33 cellular contexts compared by ENCODE assay signal in the genomic region with DNA sequence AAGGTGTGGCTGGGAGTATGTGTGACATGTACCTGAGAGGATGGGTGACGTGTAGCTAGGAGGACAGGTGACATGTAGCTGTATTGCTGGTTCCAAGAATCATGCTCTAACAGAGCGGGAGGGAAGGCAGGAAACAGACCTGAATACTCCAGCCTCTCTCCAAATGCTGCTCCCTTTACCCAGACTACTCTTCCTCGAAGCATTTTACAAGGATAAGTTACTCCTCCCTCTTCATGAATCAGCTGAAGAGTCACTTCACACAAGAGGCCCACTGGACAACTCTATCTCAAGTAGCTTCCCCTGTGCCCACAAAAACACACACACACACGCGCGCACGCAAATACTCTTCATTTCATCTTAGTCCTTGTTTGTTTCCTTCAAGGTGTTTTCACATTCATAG. TPM values are rescaled to one million over a fixed set of nuclear protein-coding genes. Genes with fewer than 3 reads are reported as not detected.
DNase-seq lines count a peak whose midpoint lies in the region; ATAC-seq and TF ChIP-seq lines count a peak whose summit lies in the region.
"Had no signal": no experiment of that assay in that cellular context is flagged by ENCODE, and none has a peak within 500 bp of the region (broad histone marks: within the 10 kb centered on the region; RNA-seq: fewer than 3 reads in every experiment).

No MANE protein-coding gene starts in this region.

- no peak overlapping the region for H4K8ac ChIP-seq in IMR-90 (ENCODE audit: low read depth in 2 of 2, low read length in 2 of 2)

- H3K4me1 ChIP-seq in IMR-90 (ENCODE audit: control insufficient read depth, insufficient read depth, low read length) (no peaks in the 10 kb centered on the region), left lung (peaks cover 0 to 12% of the 10 kb centered on the region in 2 donors), gastroesophageal sphincter (no peaks in the 10 kb centered on the region)
- H3K4me1 ChIP-seq: Peyer's patch, testis had no signal

- TF ChIP-seq EP300 in gastroesophageal sphincter (IDR thresholded peaks at IDR 0.05): no peak

- 0 out of 2 replicates have a peak, but pooled peaks cover 4% of the 10 kb centered on the region for H3K9me3 Mint-ChIP-seq in WTC11
- H3K9me3 Mint-ChIP-seq: activated naive CD4-positive, alpha-beta T cell treated with anti-CD3 and anti-CD28 coated beads, Interleukin-2, amount 10 ng/mL, durations not matched to agents 7 days and 5 days; CD8-positive, alpha-beta T cell; immature natural killer cell; mesothelial cell of epicardium had no signal

- POLR2A ChIA-PET in IMR-90 (lab: Charles Lee; ENCODE audit: unreplicated experiment): no interaction called here
- POLR2A ChIA-PET in WTC11 (lab: Charles Lee): no interaction called here

- no peak overlapping the region for H2AK5ac ChIP-seq in IMR-90 (ENCODE audit: low read depth, low read length)

- no peak overlapping the region for H2BK5ac ChIP-seq in IMR-90 (ENCODE audit: low read depth, low read length, poor library complexity, severe bottlenecking)

- H3K14ac ChIP-seq in IMR-90 (replicated peaks; ENCODE audit: low read depth, low read length): no peak overlapping the region

- no peak overlapping the region for H3K9ac ChIP-seq in IMR-90 (ENCODE audit: low read depth, low read length)

- H3K4me3 Mint-ChIP-seq in WTC11: no peak overlapping the region
- H3K4me3 Mint-ChIP-seq: activated naive CD4-positive, alpha-beta T cell treated with anti-CD3 and anti-CD28 coated beads, Interleukin-2, amount 10 ng/mL, durations not matched to agents 7 days and 5 days; B cell; CD8-positive, alpha-beta T cell; immature natural killer cell; mesothelial cell of epicardium; naive thymus-derived CD4-positive, alpha-beta T cell had no signal

- no peak overlapping the region for H2BK15ac ChIP-seq in IMR-90 (ENCODE audit: low read depth, low read length)

- peaks cover 0 to 7% of the 10 kb centered on the region in 2 experiments; a peak in 3 of 4 replicates for H3K79me1 ChIP-seq in IMR-90 (ENCODE audit: low read depth in 1 of 2, low read length in 2 of 2)

- H3K18ac ChIP-seq in IMR-90 (ENCODE audit: low read depth, low read length): no peak overlapping the region

- no peak overlapping the region for H2BK20ac ChIP-seq in IMR-90 (ENCODE audit: low read depth, low read length)

- H3K4me3 ChIP-seq in IMR-90 (ENCODE audit: insufficient read depth, low read depth, low read length) (no peak overlapping the region), left lung (no peak overlapping the region), gastroesophageal sphincter (no peak overlapping the region)
- H3K4me3 ChIP-seq: colonic mucosa, gastrocnemius medialis, K562, Peyer's patch, testis had no signal

- WGBS in IMR-90 (ENCODE audit: extremely low coverage in 2 of 2, insufficient read length in 1 of 2), 2 experiments: no CpG with 5 or more reads among the region's 7 CpGs
- WGBS in gastroesophageal sphincter (ENCODE audit: low coverage in 1 of 2), 2 donors: 93 to 94% methylated on average over 6 to 7 of the region's 7 CpGs

- no peak overlapping the region for H2AFZ ChIP-seq in IMR-90 (replicated peaks; ENCODE audit: low read length, poor library complexity)

- H2AK9ac ChIP-seq in IMR-90 (replicated peaks; ENCODE audit: low read depth, low read length, poor library complexity): no peak overlapping the region

- no TSS peak for BruUV-seq in IMR-90 (replicated peaks; lab: Mats Ljungman, UMichigan)

- H4K91ac ChIP-seq in IMR-90 (ENCODE audit: insufficient read depth, low read depth, low read length): no peak overlapping the region

- peak overlapping the region; percentile 78 for H3K27ac Mint-ChIP-seq in WTC11
- H3K27ac Mint-ChIP-seq: activated naive CD4-positive, alpha-beta T cell treated with anti-CD3 and anti-CD28 coated beads, Interleukin-2, amount 10 ng/mL, durations not matched to agents 7 days and 5 days; B cell; CD8-positive, alpha-beta T cell; immature natural killer cell; mesothelial cell of epicardium; naive thymus-derived CD4-positive, alpha-beta T cell had no signal

- peaks cover 7% of the 10 kb centered on the region for H3K36me3 ChIP-seq in IMR-90 (ENCODE audit: control insufficient read depth, insufficient read depth, low read length)
- H3K36me3 ChIP-seq in left lung: no peaks in the 10 kb centered on the region
- peaks cover 0 to 10% of the 10 kb centered on the region in 2 donors for H3K36me3 ChIP-seq in gastroesophageal sphincter
- H3K36me3 ChIP-seq: colonic mucosa, gastrocnemius medialis, Peyer's patch had no signal

- H4K20me1 ChIP-seq in IMR-90 (ENCODE audit: insufficient read depth, low read length): no peaks in the 10 kb centered on the region

- no peak overlapping the region for H3K27ac ChIP-seq in IMR-90 (ENCODE audit: insufficient read depth, low read length)
- no peak overlapping the region for H3K27ac ChIP-seq in left lung
- H3K27ac ChIP-seq in gastroesophageal sphincter: no peak overlapping the region
- H3K27ac ChIP-seq: colonic mucosa, gastrocnemius medialis, Peyer's patch, testis had no signal

- 0 out of 2 replicates have a peak, but pooled peaks cover 3% of the 10 kb centered on the region for H3K9me1 ChIP-seq in IMR-90 (ENCODE audit: insufficient read depth, low read length)

- no peak overlapping the region for H3K23ac ChIP-seq in IMR-90 (ENCODE audit: low read depth, low read length)

- in situ Hi-C loops in IMR-90 (cut with MboI; ENCODE audit: low sequenced_read_pairs): no loop called here

- H3K4me1 Mint-ChIP-seq in WTC11: peaks cover 54% of the 10 kb centered on the region
- H3K4me1 Mint-ChIP-seq: activated naive CD4-positive, alpha-beta T cell treated with anti-CD3 and anti-CD28 coated beads, Interleukin-2, amount 10 ng/mL, durations not matched to agents 7 days and 5 days; immature natural killer cell had no signal

- CTCF ChIA-PET in IMR-90 (lab: Yijun Ruan, JAX): interaction anchor here (1.4 kb wide), 1 partner anchor 17 kb away, joined by 3 read pairs; no protein-coding TSS in a partner anchor
- CTCF ChIA-PET in WTC11 (lab: Charles Lee): interaction anchor here (1.5 to 1.6 kb wide), 2 partner anchors 205 to 221 kb away, joined by 4 to 6 read pairs; no protein-coding TSS in a partner anchor

- no peak for TF ChIP-seq RAD21 in IMR-90 (IDR thresholded peaks at IDR 0.05; ENCODE audit: low read length)

- H3K56ac ChIP-seq in IMR-90 (ENCODE audit: extremely low read depth, insufficient read depth, low read length): no peak overlapping the region

- intact Hi-C loops in IMR-90 (cut with micrococcal nuclease) (no loop called here), left lung (cut with DNase I) (no loop called here), left colon (cut with DNase I, micrococcal nuclease) (no loop called here)

- DNase-seq in AG08395 (ENCODE audit: low spot score): peak; percentile 4
- peak; percentile 19 for DNase-seq in IMR-90
- DNase-seq in WTC11 (ENCODE audit: low spot score): no peak
- no peak for DNase-seq in left lung
- no peak for DNase-seq in left colon
- DNase-seq in AG08396 (ENCODE audit: low spot score): no peak
- no peak for DNase-seq in OCI-M2 (lab: John Stamatoyannopoulos, UW; ENCODE audit: unreplicated experiment)
- DNase-seq: activated CD4-positive, alpha-beta T cell treated with anti-CD3 and anti-CD28 coated beads, Interleukin-2, amount 50 U/mL, for 4 hours; activated CD4-positive, CD25-positive, alpha-beta regulatory T cell; activated CD8-positive, alpha-beta memory T cell treated with anti-CD3 and anti-CD28 coated beads, Interleukin-2, amount 50 U/mL, for 48 hours; activated naive CD4-positive, alpha-beta T cell treated with anti-CD3 and anti-CD28 coated beads, Interleukin-2, amount 10 ng/mL, durations not matched to agents 7 days and 5 days; amniotic stem cell; CD8-positive, alpha-beta T cell; colonic mucosa; effector CD8-positive, alpha-beta T cell; gastrocnemius medialis; GDM1; HCEC 1CT; hypothalamus; immature natural killer cell; naive thymus-derived CD4-positive, alpha-beta T cell; NCI-H524 treated with DMSO at 0.1 percent for 48 hours; nucleus accumbens; Peyer's patch; SIG-M5; stimulated activated CD4-positive, alpha-beta T cell treated with anti-CD3 and anti-CD28 coated beads, Interleukin-15, amount 100 ng/mL, for 24 hours; stimulated activated naive CD4-positive, alpha-beta T cell treated with Interleukin-2 at 50 U/mL for 16 hours; testis had no signal

- H3K36me3 Mint-ChIP-seq in WTC11: peaks cover 14% of the 10 kb centered on the region
- H3K36me3 Mint-ChIP-seq: activated naive CD4-positive, alpha-beta T cell treated with anti-CD3 and anti-CD28 coated beads, Interleukin-2, amount 10 ng/mL, durations not matched to agents 7 days and 5 days; CD8-positive, alpha-beta T cell; immature natural killer cell had no signal

- no peak for ATAC-seq in IMR-90 (ENCODE audit: low read depth)
- ATAC-seq in WTC11: no peak
- peak; percentile 66 for ATAC-seq in left lung
- no peak for ATAC-seq in gastroesophageal sphincter
- no peak for ATAC-seq in left colon
- ATAC-seq: CD8-positive, alpha-beta T cell; gastrocnemius medialis; K562; left lobe of liver; naive thymus-derived CD4-positive, alpha-beta T cell had no signal

- H4K5ac ChIP-seq in IMR-90 (ENCODE audit: low read depth, low read length): no peak overlapping the region

- H3K27me3 ChIP-seq in IMR-90 (ENCODE audit: control insufficient read depth, insufficient read depth, low read length) (no peaks in the 10 kb centered on the region), left lung (no peaks in the 10 kb centered on the region), gastroesophageal sphincter (no peaks in the 10 kb centered on the region)
- H3K27me3 ChIP-seq: colonic mucosa, gastrocnemius medialis, Peyer's patch, testis had no signal

- no peaks in the 10 kb centered on the region for H3K9me3 ChIP-seq in IMR-90 (ENCODE audit: control insufficient read depth, insufficient read depth, low read length)
- H3K9me3 ChIP-seq in left lung: no peaks in the 10 kb centered on the region
- H3K9me3 ChIP-seq in gastroesophageal sphincter: no peaks in the 10 kb centered on the region
- H3K9me3 ChIP-seq: colonic mucosa, gastrocnemius medialis, Peyer's patch, testis had no signal

- H3K4ac ChIP-seq in IMR-90 (ENCODE audit: low read depth, low read length): no peak overlapping the region

- TF ChIP-seq POLR2A in IMR-90 (IDR thresholded peaks at IDR 0.05; ENCODE audit: low read depth, low read length) (no peak), gastroesophageal sphincter (IDR thresholded peaks at IDR 0.05) (no peak)

- TF ChIP-seq CTCF in IMR-90 (conservative IDR thresholded peaks at IDR 0.05; ENCODE audit: low read depth, low read length): no peak
- TF ChIP-seq CTCF in WTC11 (IDR thresholded peaks at IDR 0.05): no peak
- no peak for TF ChIP-seq CTCF in left lung (IDR thresholded peaks at IDR 0.05)
- TF ChIP-seq CTCF in gastroesophageal sphincter (IDR thresholded peaks at IDR 0.05): no peak

- H3K27me3 Mint-ChIP-seq in WTC11 (ENCODE audit: low read depth): no peaks in the 10 kb centered on the region
- H3K27me3 Mint-ChIP-seq: activated naive CD4-positive, alpha-beta T cell treated with anti-CD3 and anti-CD28 coated beads, Interleukin-2, amount 10 ng/mL, durations not matched to agents 7 days and 5 days; B cell; naive thymus-derived CD4-positive, alpha-beta T cell had no signal

- H2BK120ac ChIP-seq in IMR-90 (ENCODE audit: low read depth, low read length): no peak overlapping the region

- dilution Hi-C loops in IMR-90 (cut with HindIII; ENCODE audit: low sequenced_read_pairs, unreplicated experiment): no loop called here

- no peak overlapping the region for H3K4me2 ChIP-seq in IMR-90 (ENCODE audit: low read depth, low read length)

RNA-seq across cellular contexts. Expression of a gene that starts 52.6 kb away (rescaled TPM):
- 63.4 and 80.3 TPM in 2 replicates for total RNA-seq in IMR-90 (2012; rRNA removed)
- 21.8 and 23.1 TPM in 2 replicates for polyA plus RNA-seq in IMR-90 (2012; rRNA removed)
- 6.2 and 15.3 TPM in 2 replicates for polyA plus RNA-seq in IMR-90 (2012; cell fraction: cytosol; rRNA removed)
- polyA plus RNA-seq in IMR-90 (2012; cell fraction: nucleus; rRNA removed; ENCODE audit: low replicate concordance): 12.6 and 60.0 TPM in 2 replicates
- total RNA-seq in WTC11 (2021): 23.9 to 25.1 TPM (median 24.4 TPM) in 3 replicates
- 10 to 100 TPM; 60.5 to 62.3 TPM for total RNA-seq in left lung
- 100 to 1,000 TPM in 2 of 4 donors, 10 to 100 TPM in 2; 73.3 to 122 (median 88.9) TPM for total RNA-seq in gastroesophageal sphincter
- 10 to 100 TPM; 46.5 to 48.0 TPM for total RNA-seq in left colon

Comparison
In these comparisons a context has a peak if more than half of its experiments do, and no peak if none do; other contexts are left out.
1. DNase-seq: peak in AG08395 (single experiment) and IMR-90 (single experiment); none in WTC11 (single experiment), left lung (0 of 2), left colon (0 of 2), AG08396 (single experiment) and OCI-M2 (single experiment).